ENCODE assay signal across 1 cellular context in the genomic region with DNA sequence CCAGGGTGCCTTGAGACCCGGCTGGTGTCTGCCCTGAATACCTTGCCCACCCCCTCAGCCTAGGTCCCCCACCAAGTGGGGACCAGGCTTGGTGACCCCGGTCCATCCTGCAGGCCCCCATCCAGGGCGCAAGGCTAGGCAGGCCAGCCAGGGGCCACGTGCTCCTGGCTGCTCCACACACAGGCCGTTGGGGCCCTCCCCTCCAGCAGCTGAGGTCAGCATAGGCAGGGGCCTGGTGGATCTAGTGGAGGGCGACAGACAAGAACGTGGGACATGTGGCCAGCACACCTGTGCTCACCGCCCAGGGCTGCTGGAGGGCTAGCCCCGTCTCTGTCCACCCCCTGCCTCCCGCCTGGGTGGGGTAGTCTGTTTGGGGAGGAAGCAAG.
TF ChIP-seq lines count a peak whose summit lies in the region.

No MANE protein-coding gene starts in this region.

TF ChIP-seq in HepG2, 621 proteins besides CTCF, POLR2A, EP300 and RAD21 (continued from another document and continues in another):
- TF ChIP-seq, protein P1, sequence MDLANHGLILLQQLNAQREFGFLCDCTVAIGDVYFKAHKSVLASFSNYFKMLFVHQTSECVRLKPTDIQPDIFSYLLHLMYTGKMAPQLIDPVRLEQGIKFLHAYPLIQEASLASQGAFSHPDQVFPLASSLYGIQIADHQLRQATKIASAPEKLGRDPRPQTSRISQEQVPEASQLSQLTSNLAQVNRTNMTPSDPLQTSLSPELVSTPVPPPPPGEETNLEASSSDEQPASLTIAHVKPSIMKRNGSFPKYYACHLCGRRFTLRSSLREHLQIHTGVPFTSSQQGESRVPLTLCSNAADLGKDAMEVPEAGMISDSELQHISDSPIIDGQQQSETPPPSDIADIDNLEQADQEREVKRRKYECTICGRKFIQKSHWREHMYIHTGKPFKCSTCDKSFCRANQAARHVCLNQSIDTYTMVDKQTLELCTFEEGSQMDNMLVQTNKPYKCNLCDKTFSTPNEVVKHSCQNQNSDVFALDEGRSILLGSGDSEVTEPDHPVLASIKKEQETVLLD (CRISPR knock-in tag; IDR thresholded peaks at IDR 0.05; ENCODE audit: low read depth): no peak
- TF ChIP-seq NRL (CRISPR knock-in tag; IDR thresholded peaks at IDR 0.05; ENCODE audit: borderline replicate concordance): peak; percentile 80
- no peak for TF ChIP-seq KLF6 (CRISPR knock-in tag; IDR thresholded peaks at IDR 0.05)
- TF ChIP-seq RCOR2 (CRISPR knock-in tag; IDR thresholded peaks at IDR 0.05): no peak
- TF ChIP-seq ESRRA (CRISPR knock-in tag; IDR thresholded peaks at IDR 0.05; ENCODE audit: low read depth): no peak
- TF ChIP-seq RBFOX2 (IDR thresholded peaks at IDR 0.05; ENCODE audit: low read depth, low read length): no peak
- no peak for TF ChIP-seq ZBTB26 (CRISPR knock-in tag; IDR thresholded peaks at IDR 0.05; ENCODE audit: borderline replicate concordance)
- TF ChIP-seq ZNF354B (CRISPR knock-in tag; IDR thresholded peaks at IDR 0.05): no peak
- no peak for TF ChIP-seq HNRNPK (IDR thresholded peaks at IDR 0.05; ENCODE audit: low read depth, low read length, poor library complexity, severe bottlenecking)
- peak; percentile 41; the same call in 1 of the 2 replicates for TF ChIP-seq TFAP4 (IDR thresholded peaks at IDR 0.05; ENCODE audit: borderline replicate concordance, low read depth)
- TF ChIP-seq ZNF766 (CRISPR knock-in tag; IDR thresholded peaks at IDR 0.05; ENCODE audit: borderline replicate concordance): no peak
- no peak for TF ChIP-seq ZBTB8A (CRISPR knock-in tag; IDR thresholded peaks at IDR 0.05; ENCODE audit: borderline replicate concordance, low read depth)
- no peak; the same call in 1 of the 2 replicates for TF ChIP-seq ZNF790 (CRISPR knock-in tag; IDR thresholded peaks at IDR 0.05; ENCODE audit: borderline replicate concordance)
- no peak for TF ChIP-seq E2F2 (CRISPR knock-in tag; IDR thresholded peaks at IDR 0.05; ENCODE audit: borderline replicate concordance)
- TF ChIP-seq DPF2 (CRISPR knock-in tag; IDR thresholded peaks at IDR 0.05; ENCODE audit: borderline replicate concordance, low read depth): no peak
- no peak for TF ChIP-seq PRMT3 (CRISPR knock-in tag; IDR thresholded peaks at IDR 0.05; ENCODE audit: borderline replicate concordance, low read depth)
- TF ChIP-seq, protein P2, sequence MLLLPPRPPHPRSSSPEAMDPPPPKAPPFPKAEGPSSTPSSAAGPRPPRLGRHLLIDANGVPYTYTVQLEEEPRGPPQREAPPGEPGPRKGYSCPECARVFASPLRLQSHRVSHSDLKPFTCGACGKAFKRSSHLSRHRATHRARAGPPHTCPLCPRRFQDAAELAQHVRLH (CRISPR knock-in tag; IDR thresholded peaks at IDR 0.05; ENCODE audit: borderline replicate concordance, low read depth): no peak
- TF ChIP-seq ZHX2 (IDR thresholded peaks at IDR 0.05; ENCODE audit: low read depth): no peak
- TF ChIP-seq ZHX2 (CRISPR knock-in tag; IDR thresholded peaks at IDR 0.05; ENCODE audit: borderline replicate concordance): no peak
- TF ChIP-seq THRA (CRISPR knock-in tag; IDR thresholded peaks at IDR 0.05; ENCODE audit: borderline replicate concordance): no peak
- TF ChIP-seq, protein P3, sequence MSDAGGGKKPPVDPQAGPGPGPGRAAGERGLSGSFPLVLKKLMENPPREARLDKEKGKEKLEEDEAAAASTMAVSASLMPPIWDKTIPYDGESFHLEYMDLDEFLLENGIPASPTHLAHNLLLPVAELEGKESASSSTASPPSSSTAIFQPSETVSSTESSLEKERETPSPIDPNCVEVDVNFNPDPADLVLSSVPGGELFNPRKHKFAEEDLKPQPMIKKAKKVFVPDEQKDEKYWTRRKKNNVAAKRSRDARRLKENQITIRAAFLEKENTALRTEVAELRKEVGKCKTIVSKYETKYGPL (CRISPR knock-in tag; IDR thresholded peaks at IDR 0.05): no peak
- TF ChIP-seq SIX1 (CRISPR knock-in tag; IDR thresholded peaks at IDR 0.05; ENCODE audit: borderline replicate concordance): no peak
- no peak for TF ChIP-seq POLR2AphosphoS2 (IDR thresholded peaks at IDR 0.05; ENCODE audit: low read depth, low read length)
- no peak for TF ChIP-seq ZNF737 (CRISPR knock-in tag; IDR thresholded peaks at IDR 0.05; ENCODE audit: borderline replicate concordance)
- TF ChIP-seq PAWR (CRISPR knock-in tag; IDR thresholded peaks at IDR 0.05; ENCODE audit: borderline replicate concordance): no peak
- TF ChIP-seq, protein P4, sequence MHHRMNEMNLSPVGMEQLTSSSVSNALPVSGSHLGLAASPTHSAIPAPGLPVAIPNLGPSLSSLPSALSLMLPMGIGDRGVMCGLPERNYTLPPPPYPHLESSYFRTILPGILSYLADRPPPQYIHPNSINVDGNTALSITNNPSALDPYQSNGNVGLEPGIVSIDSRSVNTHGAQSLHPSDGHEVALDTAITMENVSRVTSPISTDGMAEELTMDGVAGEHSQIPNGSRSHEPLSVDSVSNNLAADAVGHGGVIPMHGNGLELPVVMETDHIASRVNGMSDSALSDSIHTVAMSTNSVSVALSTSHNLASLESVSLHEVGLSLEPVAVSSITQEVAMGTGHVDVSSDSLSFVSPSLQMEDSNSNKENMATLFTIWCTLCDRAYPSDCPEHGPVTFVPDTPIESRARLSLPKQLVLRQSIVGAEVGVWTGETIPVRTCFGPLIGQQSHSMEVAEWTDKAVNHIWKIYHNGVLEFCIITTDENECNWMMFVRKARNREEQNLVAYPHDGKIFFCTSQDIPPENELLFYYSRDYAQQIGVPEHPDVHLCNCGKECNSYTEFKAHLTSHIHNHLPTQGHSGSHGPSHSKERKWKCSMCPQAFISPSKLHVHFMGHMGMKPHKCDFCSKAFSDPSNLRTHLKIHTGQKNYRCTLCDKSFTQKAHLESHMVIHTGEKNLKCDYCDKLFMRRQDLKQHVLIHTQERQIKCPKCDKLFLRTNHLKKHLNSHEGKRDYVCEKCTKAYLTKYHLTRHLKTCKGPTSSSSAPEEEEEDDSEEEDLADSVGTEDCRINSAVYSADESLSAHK (CRISPR knock-in tag; IDR thresholded peaks at IDR 0.05; ENCODE audit: borderline replicate concordance): no peak
- no peak; the same call in 1 of the 2 replicates for TF ChIP-seq MTA1 (CRISPR knock-in tag; IDR thresholded peaks at IDR 0.05; ENCODE audit: borderline replicate concordance)
- TF ChIP-seq SAP130 (CRISPR knock-in tag; IDR thresholded peaks at IDR 0.05; ENCODE audit: low read depth): peak; percentile 40; the same call in 1 of the 2 replicates
- peak; percentile 83; the same call in 1 of the 2 replicates for TF ChIP-seq ZNF280B (CRISPR knock-in tag; IDR thresholded peaks at IDR 0.05; ENCODE audit: borderline replicate concordance)
- TF ChIP-seq HOXD1 (CRISPR knock-in tag; IDR thresholded peaks at IDR 0.05): no peak
- TF ChIP-seq, protein P5, sequence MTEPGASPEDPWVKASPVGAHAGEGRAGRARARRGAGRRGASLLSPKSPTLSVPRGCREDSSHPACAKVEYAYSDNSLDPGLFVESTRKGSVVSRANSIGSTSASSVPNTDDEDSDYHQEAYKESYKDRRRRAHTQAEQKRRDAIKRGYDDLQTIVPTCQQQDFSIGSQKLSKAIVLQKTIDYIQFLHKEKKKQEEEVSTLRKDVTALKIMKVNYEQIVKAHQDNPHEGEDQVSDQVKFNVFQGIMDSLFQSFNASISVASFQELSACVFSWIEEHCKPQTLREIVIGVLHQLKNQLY (CRISPR knock-in tag; IDR thresholded peaks at IDR 0.05): 0 out of 2 replicates have a peak, but pooled peaks have one; percentile 66
- TF ChIP-seq KAT2B (IDR thresholded peaks at IDR 0.05; ENCODE audit: borderline replicate concordance, low read depth, low read length): no peak
- peak; percentile 58; the same call in 1 of the 2 replicates for TF ChIP-seq ZNF430 (CRISPR knock-in tag; IDR thresholded peaks at IDR 0.05)
- TF ChIP-seq MATR3 (CRISPR knock-in tag; IDR thresholded peaks at IDR 0.05): no peak
- TF ChIP-seq ZNF101 (CRISPR knock-in tag; IDR thresholded peaks at IDR 0.05; ENCODE audit: borderline replicate concordance, low read depth): no peak
- no peak for TF ChIP-seq YY1 (IDR thresholded peaks at IDR 0.05; ENCODE audit: insufficient read depth, insufficient replicate concordance, low read depth, low read length)
- TF ChIP-seq NFE2L1 (CRISPR knock-in tag; IDR thresholded peaks at IDR 0.05; ENCODE audit: borderline replicate concordance): no peak
- no peak for TF ChIP-seq MIXL1 (CRISPR knock-in tag; IDR thresholded peaks at IDR 0.05)
- no peak for TF ChIP-seq ZNF552 (CRISPR knock-in tag; IDR thresholded peaks at IDR 0.05; ENCODE audit: borderline replicate concordance)
- no peak for TF ChIP-seq FOXK1 (CRISPR knock-in tag; IDR thresholded peaks at IDR 0.05; ENCODE audit: borderline replicate concordance, low read depth)
- TF ChIP-seq ZNF292 (CRISPR knock-in tag; IDR thresholded peaks at IDR 0.05; ENCODE audit: borderline replicate concordance, low read depth): no peak
- TF ChIP-seq ZKSCAN8 (CRISPR knock-in tag; IDR thresholded peaks at IDR 0.05; ENCODE audit: borderline replicate concordance): no peak
